Comparison of ENCODE assay signal across 26 cellular contexts in genomic region chr13:99585609-99586008, GRCh38.
"Had no signal": no experiment of that assay in that cellular context is flagged by ENCODE, and none has a peak within 500 bp of the region (broad histone marks: within the 10 kb centered on the region; RNA-seq: fewer than 3 reads in every experiment).

No MANE protein-coding gene starts in this region.

- H3K4me3 ChIP-seq: esophagus squamous epithelium, heart left ventricle, left ventricle myocardium inferior, lung, spleen, suprapubic skin, tibial nerve had no signal

- H3K27ac ChIP-seq: epithelial cell of prostate, esophagus squamous epithelium, foreskin keratinocyte, heart left ventricle, left ventricle myocardium inferior, spleen, suprapubic skin, tibial nerve had no signal

- DNase-seq: activated CD4-positive, alpha-beta memory T cell treated with anti-CD3 and anti-CD28 coated beads for 36 hours; activated CD4-positive, alpha-beta T cell treated with anti-CD3 and anti-CD28 coated beads, Interleukin-2, amount 10 ng/mL, durations not matched to agents 24 days and 14 days; activated CD4-positive, CD25-positive, alpha-beta regulatory T cell treated with anti-CD3 and anti-CD28 coated beads, Interleukin-2, amount 50 U/mL, for 72 hours; activated CD8-positive, alpha-beta memory T cell treated with anti-CD3 and anti-CD28 coated beads, Interleukin-2, amount 50 U/mL, for 4 hours; activated effector memory CD4-positive, alpha-beta T cell treated with anti-CD3 and anti-CD28 coated beads, Interleukin-2, amount 50 U/mL, for 16 hours; activated naive CD4-positive, alpha-beta T cell treated with anti-CD3 and anti-CD28 coated beads, Interleukin-2, amount 10 ng/mL, durations not matched to agents 7 days and 5 days; activated naive CD8-positive, alpha-beta T cell treated with anti-CD3 and anti-CD28 coated beads, Interleukin-2, amount 10 ng/mL, durations not matched to agents 7 days and 5 days; activated T-cell treated with anti-CD3 and anti-CD28 coated beads, Interleukin-2, amount 50 U/mL, for 1 hour; central memory CD4-positive, alpha-beta T cell; effector CD8-positive, alpha-beta T cell; esophagus squamous epithelium; foreskin keratinocyte; heart left ventricle; hypothalamus; immature natural killer cell; left ventricle myocardium inferior; mesendoderm; right cardiac atrium; spleen; stimulated activated naive CD4-positive, alpha-beta T cell; T-helper 1 cell had no signal

- H3K27me3 ChIP-seq: esophagus squamous epithelium, foreskin keratinocyte, spleen, suprapubic skin, tibial nerve had no signal

- H3K9me3 ChIP-seq: esophagus squamous epithelium, heart left ventricle, left ventricle myocardium inferior, spleen, suprapubic skin, tibial nerve had no signal

- ATAC-seq: foreskin keratinocyte; heart left ventricle; natural killer cell treated with Interleukin-12 subunit alpha and Interleukin-12 subunit beta and Interleukin-15 and Interleukin-18, amount 100 ng/mL, for 72 hours had no signal

- H3K4me1 ChIP-seq: foreskin keratinocyte, spleen had no signal

- H3K36me3 ChIP-seq: esophagus squamous epithelium, heart left ventricle, left ventricle myocardium inferior, spleen, suprapubic skin, tibial nerve had no signal
